1 cellular context compared by ENCODE assay signal in the genomic region with DNA sequence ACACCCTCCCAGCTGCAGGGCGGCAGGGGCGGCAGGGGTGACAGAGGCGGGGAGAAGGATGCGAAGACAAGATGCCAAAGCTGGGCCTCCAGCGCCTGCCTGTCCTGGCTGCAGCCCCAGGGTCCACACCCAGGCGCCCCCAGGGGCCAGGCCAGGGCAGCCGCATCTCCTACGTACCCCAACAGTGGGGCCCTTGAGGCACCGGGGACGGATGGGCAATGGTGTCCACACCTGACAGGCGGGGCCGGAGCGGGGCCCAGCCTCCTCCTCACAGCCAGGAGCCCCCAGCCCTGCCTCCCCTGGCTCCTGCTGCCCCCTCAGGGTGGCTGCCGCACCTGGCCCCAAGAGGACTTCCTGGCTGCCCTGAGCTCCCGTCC.
A peak's percentile ranks its signal among the peaks of the same experiment; 100 is the strongest.
TF ChIP-seq lines count a peak whose summit lies in the region.

No MANE protein-coding gene starts in this region.

TF ChIP-seq in HepG2, 621 proteins besides CTCF, POLR2A, EP300 and RAD21:
- TF ChIP-seq ISL2 (CRISPR knock-in tag; IDR thresholded peaks at IDR 0.05) (no peak), NFYC (CRISPR knock-in tag; IDR thresholded peaks at IDR 0.05) (no peak), KDM2A (CRISPR knock-in tag; IDR thresholded peaks at IDR 0.05; ENCODE audit: borderline replicate concordance, low read depth) (no peak), ZNF33A (CRISPR knock-in tag; IDR thresholded peaks at IDR 0.05; ENCODE audit: borderline replicate concordance) (no peak), ZFP36 (IDR thresholded peaks at IDR 0.05; ENCODE audit: borderline replicate concordance, low read depth, low read length, partially characterized antibody) (no peak), ZNF124 (CRISPR knock-in tag; IDR thresholded peaks at IDR 0.05) (no peak), ZNF224 (CRISPR knock-in tag; IDR thresholded peaks at IDR 0.05) (0 out of 2 replicates have a peak, but pooled peaks have one; percentile 5), HMGA1 (CRISPR knock-in tag; conservative IDR thresholded peaks at IDR 0.05) (no peak), ZSCAN25 (CRISPR knock-in tag; IDR thresholded peaks at IDR 0.05) (0 out of 2 replicates have a peak, but pooled peaks have one; percentile 6), ZNF572 (CRISPR knock-in tag; IDR thresholded peaks at IDR 0.05) (no peak), ZNF33B (CRISPR knock-in tag; IDR thresholded peaks at IDR 0.05) (peak; percentile 28; the same call in 1 of the 2 replicates), AGO2 (optimal IDR thresholded peaks at IDR 0.05; ENCODE audit: low read depth, low read length) (peak; percentile 16), ZNF263 (CRISPR knock-in tag; IDR thresholded peaks at IDR 0.05) (no peak), ZNF484 (CRISPR knock-in tag; IDR thresholded peaks at IDR 0.05; ENCODE audit: borderline replicate concordance, low read depth) (no peak), SP4 (CRISPR knock-in tag; IDR thresholded peaks at IDR 0.05) (0 out of 2 replicates have a peak, but pooled peaks have one; percentile 50), TMF1 (CRISPR knock-in tag; IDR thresholded peaks at IDR 0.05; ENCODE audit: low read depth) (no peak), HNF4G (IDR thresholded peaks at IDR 0.05; ENCODE audit: borderline replicate concordance, low read depth, low read length) (no peak), HNF4G (CRISPR knock-in tag; IDR thresholded peaks at IDR 0.05; ENCODE audit: borderline replicate concordance, low read depth) (no peak)
- TF ChIP-seq, protein P1, sequence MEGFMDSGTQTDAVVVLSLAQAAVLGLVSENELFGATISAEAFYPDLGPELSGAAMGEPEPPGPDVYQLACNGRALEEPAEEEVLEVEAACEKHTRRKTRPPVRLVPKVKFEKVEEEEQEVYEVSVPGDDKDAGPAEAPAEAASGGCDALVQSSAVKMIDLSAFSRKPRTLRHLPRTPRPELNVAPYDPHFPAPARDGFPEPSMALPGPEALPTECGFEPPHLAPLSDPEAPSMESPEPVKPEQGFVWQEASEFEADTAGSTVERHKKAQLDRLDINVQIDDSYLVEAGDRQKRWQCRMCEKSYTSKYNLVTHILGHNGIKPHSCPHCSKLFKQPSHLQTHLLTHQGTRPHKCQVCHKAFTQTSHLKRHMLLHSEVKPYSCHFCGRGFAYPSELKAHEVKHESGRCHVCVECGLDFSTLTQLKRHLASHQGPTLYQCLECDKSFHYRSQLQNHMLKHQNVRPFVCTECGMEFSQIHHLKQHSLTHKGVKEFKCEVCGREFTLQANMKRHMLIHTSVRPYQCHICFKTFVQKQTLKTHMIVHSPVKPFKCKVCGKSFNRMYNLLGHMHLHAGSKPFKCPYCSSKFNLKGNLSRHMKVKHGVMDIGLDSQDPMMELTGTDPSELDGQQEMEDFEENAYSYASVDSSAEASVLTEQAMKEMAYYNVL (CRISPR knock-in tag; IDR thresholded peaks at IDR 0.05; ENCODE audit: borderline replicate concordance): 0 out of 2 replicates have a peak, but pooled peaks have one; percentile 13
- TF ChIP-seq, protein P2, sequence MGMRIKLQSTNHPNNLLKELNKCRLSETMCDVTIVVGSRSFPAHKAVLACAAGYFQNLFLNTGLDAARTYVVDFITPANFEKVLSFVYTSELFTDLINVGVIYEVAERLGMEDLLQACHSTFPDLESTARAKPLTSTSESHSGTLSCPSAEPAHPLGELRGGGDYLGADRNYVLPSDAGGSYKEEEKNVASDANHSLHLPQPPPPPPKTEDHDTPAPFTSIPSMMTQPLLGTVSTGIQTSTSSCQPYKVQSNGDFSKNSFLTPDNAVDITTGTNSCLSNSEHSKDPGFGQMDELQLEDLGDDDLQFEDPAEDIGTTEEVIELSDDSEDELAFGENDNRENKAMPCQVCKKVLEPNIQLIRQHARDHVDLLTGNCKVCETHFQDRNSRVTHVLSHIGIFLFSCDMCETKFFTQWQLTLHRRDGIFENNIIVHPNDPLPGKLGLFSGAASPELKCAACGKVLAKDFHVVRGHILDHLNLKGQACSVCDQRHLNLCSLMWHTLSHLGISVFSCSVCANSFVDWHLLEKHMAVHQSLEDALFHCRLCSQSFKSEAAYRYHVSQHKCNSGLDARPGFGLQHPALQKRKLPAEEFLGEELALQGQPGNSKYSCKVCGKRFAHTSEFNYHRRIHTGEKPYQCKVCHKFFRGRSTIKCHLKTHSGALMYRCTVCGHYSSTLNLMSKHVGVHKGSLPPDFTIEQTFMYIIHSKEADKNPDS (CRISPR knock-in tag; IDR thresholded peaks at IDR 0.05): no peak
- TF ChIP-seq, protein P3, sequence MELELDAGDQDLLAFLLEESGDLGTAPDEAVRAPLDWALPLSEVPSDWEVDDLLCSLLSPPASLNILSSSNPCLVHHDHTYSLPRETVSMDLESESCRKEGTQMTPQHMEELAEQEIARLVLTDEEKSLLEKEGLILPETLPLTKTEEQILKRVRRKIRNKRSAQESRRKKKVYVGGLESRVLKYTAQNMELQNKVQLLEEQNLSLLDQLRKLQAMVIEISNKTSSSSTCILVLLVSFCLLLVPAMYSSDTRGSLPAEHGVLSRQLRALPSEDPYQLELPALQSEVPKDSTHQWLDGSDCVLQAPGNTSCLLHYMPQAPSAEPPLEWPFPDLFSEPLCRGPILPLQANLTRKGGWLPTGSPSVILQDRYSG (CRISPR knock-in tag; IDR thresholded peaks at IDR 0.05): no peak
- TF ChIP-seq, protein P4, sequence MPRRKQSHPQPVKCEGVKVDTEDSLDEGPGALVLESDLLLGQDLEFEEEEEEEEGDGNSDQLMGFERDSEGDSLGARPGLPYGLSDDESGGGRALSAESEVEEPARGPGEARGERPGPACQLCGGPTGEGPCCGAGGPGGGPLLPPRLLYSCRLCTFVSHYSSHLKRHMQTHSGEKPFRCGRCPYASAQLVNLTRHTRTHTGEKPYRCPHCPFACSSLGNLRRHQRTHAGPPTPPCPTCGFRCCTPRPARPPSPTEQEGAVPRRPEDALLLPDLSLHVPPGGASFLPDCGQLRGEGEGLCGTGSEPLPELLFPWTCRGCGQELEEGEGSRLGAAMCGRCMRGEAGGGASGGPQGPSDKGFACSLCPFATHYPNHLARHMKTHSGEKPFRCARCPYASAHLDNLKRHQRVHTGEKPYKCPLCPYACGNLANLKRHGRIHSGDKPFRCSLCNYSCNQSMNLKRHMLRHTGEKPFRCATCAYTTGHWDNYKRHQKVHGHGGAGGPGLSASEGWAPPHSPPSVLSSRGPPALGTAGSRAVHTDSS (CRISPR knock-in tag; conservative IDR thresholded peaks at IDR 0.05): no peak
